9 cellular contexts compared by ENCODE assay signal in the genomic region with DNA sequence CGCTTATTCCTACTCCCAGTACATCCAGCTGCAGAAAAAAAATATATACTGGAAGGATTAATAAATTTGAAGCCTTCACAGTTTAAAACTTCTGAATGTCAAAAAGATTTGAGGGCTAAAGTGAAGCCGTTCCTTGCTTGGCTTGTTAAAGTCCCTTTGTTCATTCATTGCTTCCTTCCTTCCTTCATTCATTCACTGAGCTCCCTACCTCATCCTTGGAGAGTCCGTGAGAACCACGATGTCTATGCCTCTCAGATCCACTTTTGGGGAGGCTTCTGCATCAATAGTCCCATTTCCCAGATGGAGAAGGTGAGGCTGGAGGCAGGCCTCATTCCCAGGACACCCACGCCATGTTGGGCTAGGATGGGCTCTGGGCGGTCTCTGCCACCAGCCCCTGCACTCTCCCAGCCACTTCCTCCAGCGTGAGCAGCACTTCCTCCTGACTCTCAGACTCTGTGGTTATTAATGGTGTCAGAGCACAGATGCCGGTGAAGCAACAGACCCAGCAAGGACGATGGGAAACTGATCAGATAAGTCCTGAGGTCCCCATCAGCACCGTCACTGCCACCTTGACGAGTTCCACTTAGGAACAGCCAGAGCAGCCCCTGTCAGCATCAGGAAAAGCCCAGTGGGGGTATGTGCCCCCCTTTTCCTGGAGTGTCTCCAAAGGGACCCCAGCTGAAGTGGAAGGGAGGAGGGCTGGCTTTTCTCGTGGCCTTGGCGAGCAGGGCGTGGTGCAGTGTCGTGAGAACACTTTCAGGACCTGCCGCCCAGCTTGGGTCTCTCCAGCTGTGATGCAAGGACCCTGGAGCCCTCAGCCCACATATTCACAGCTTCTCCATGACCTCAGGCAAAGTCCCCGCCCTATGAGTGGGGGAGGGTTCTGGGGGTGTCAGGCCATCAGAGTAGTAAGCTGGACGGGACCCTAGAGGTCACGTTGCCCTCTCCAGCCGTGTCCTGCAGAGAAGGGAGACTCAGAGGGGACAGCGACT. TPM values are rescaled to one million over a fixed set of nuclear protein-coding genes. Genes with fewer than 3 reads are reported as not detected.
DNase-seq lines count a peak whose midpoint lies in the region; ATAC-seq, FAIRE-seq and TF ChIP-seq lines count a peak whose summit lies in the region.
"Had no signal": no experiment of that assay in that cellular context is flagged by ENCODE, and none has a peak within 500 bp of the region (broad histone marks: within the 10 kb centered on the region; RNA-seq: fewer than 3 reads in every experiment).

No MANE protein-coding gene starts in this region.

- H3K9ac ChIP-seq in SU-DHL-6 (ENCODE audit: low read length), result peak overlapping the region; percentile 60

- FAIRE-seq in GM12892 (lab: Jason Lieb, UNC), result peak; percentile 98
- FAIRE-seq: endometrium had no signal

- TF ChIP-seq POLR2A in GM12892 (IDR thresholded peaks at IDR 0.05; ENCODE audit: low read depth, low read length), result peak; percentile 74; the same call in 1 of the 2 replicates

- no peak for DNase-seq in GM12892 (ENCODE audit: insufficient read length)
- DNase-seq in left cardiac atrium, result no peak
- no peak for DNase-seq in NCI-H510A (lab: John Stamatoyannopoulos, UW)
- DNase-seq in NCI-H774 (lab: John Stamatoyannopoulos, UW), result no peak
- no peak for DNase-seq in epidermal melanocyte (ENCODE audit: insufficient read length, low spot score)
- DNase-seq in DMS79 treated with DMSO at 0.1 percent for 48 hours (lab: John Stamatoyannopoulos, UW), result no peak

- no peaks in the 10 kb centered on the region for H4K20me1 ChIP-seq in SU-DHL-6 (ENCODE audit: low read depth, low read length)

- H3K9me3 ChIP-seq in SU-DHL-6 (ENCODE audit: insufficient read depth, low read length), result no peaks in the 10 kb centered on the region

- H3K27ac ChIP-seq in SU-DHL-6 (ENCODE audit: low read depth, low read length), result peak overlapping the region; percentile 99

- peak overlapping the region; percentile 64 for H3K4me2 ChIP-seq in SU-DHL-6 (ENCODE audit: low read depth, low read length, poor library complexity, severe bottlenecking)

- no peaks in the 10 kb centered on the region for H3K9me2 ChIP-seq in SU-DHL-6 (replicated peaks; ENCODE audit: insufficient read depth, low read length)

- peak overlapping the region; percentile 11 for H3K4me3 ChIP-seq in SU-DHL-6 (ENCODE audit: insufficient read depth, low read length, poor library complexity, severe bottlenecking)

- H3F3A ChIP-seq in SU-DHL-6 (ENCODE audit: insufficient read depth), result peaks cover 16% of the 10 kb centered on the region

- no peaks in the 10 kb centered on the region; the same call in 1 of the 2 replicates for H3K79me2 ChIP-seq in SU-DHL-6 (ENCODE audit: insufficient read depth, low read length)

- peak; percentile 22 for ATAC-seq in GM21825 (IDR thresholded peaks at IDR 0.05; ENCODE audit: unreplicated experiment)
- ATAC-seq in left cardiac atrium, result peak; percentile 6 to 29

- intact Hi-C loops in left cardiac atrium (cut with DNase I), result no loop called here

- no peak overlapping the region for H2AFZ ChIP-seq in SU-DHL-6 (ENCODE audit: low read depth, low read length, severe bottlenecking)

- no peaks in the 10 kb centered on the region for H3K27me3 ChIP-seq in SU-DHL-6 (ENCODE audit: low read length)

- no peaks in the 10 kb centered on the region for H3K36me3 ChIP-seq in SU-DHL-6 (ENCODE audit: low read length)

- no peak for TF ChIP-seq CTCF in SU-DHL-6 (IDR thresholded peaks at IDR 0.05; ENCODE audit: insufficient read depth, low read length, poor library complexity, severe bottlenecking)

RNA-seq across cellular contexts. Expression of gene ASB2, which starts 21.2 kb away (rescaled TPM):
- polyA plus RNA-seq in GM12892 (2012; ENCODE audit: missing spikeins), result 25.2 TPM
- 100 to 1,000 TPM; 102 to 105 TPM for total RNA-seq in left cardiac atrium

RNA-seq across cellular contexts. Expression of gene FAM181A, which starts 28.1 kb away (rescaled TPM):
- not detected for polyA plus RNA-seq in GM12892 (2012; ENCODE audit: missing spikeins)
- total RNA-seq in left cardiac atrium, result not detected

RNA-seq across cellular contexts. Expression of gene CCDC197, which starts 41.9 kb away (rescaled TPM):
- not detected for polyA plus RNA-seq in GM12892 (2012; ENCODE audit: missing spikeins)
- total RNA-seq in left cardiac atrium, result not detected
